ENCODE assay signal across 26 cellular contexts in genomic region chr6:48140221-48140620, GRCh38. TPM values are rescaled to one million over a fixed set of nuclear protein-coding genes. Genes with fewer than 3 reads are reported as not detected.
"Had no signal": no experiment of that assay in that cellular context is flagged by ENCODE, and none has a peak within 500 bp of the region (broad histone marks: within the 10 kb centered on the region; RNA-seq: fewer than 3 reads in every experiment).

No MANE protein-coding gene starts in this region.

- H3K36me3 ChIP-seq: brain microvascular endothelial cell, gastroesophageal sphincter, ovary, right atrium auricular region, suprapubic skin, tibial artery had no signal

- H3K4me1 ChIP-seq: gastroesophageal sphincter, psoas muscle, right atrium auricular region, suprapubic skin, tibial artery had no signal

- H3K9me3 Mint-ChIP-seq: activated naive CD4-positive, alpha-beta T cell treated with anti-CD3 and anti-CD28 coated beads, Interleukin-2, amount 10 ng/mL, durations not matched to agents 7 days and 5 days; activated naive CD8-positive, alpha-beta T cell treated with anti-CD3 and anti-CD28 coated beads, Interleukin-2, amount 10 ng/mL, durations not matched to agents 7 days and 5 days; activated T-helper 1 cell treated with anti-CD3 and anti-CD28 coated beads, Interleukin-12 subunit alpha, Interleukin-12 subunit beta, Interleukin-2, Interleukin-4 antibody, amounts not matched to agents 30 ng/mL and 10 ng/mL and 1 ng/mL, durations not matched to agents 14 hours and 24 hours and 36 hours had no signal

- H3K36me3 Mint-ChIP-seq: activated naive CD4-positive, alpha-beta T cell treated with anti-CD3 and anti-CD28 coated beads, Interleukin-2, amount 10 ng/mL, durations not matched to agents 7 days and 5 days; activated naive CD8-positive, alpha-beta T cell treated with anti-CD3 and anti-CD28 coated beads, Interleukin-2, amount 10 ng/mL, durations not matched to agents 7 days and 5 days; naive thymus-derived CD4-positive, alpha-beta T cell had no signal

- ATAC-seq: gastroesophageal sphincter; left colon; naive thymus-derived CD4-positive, alpha-beta T cell; psoas muscle had no signal

- H3K27ac ChIP-seq: brain microvascular endothelial cell, gastroesophageal sphincter, ovary, psoas muscle, right atrium auricular region, suprapubic skin, tibial artery, VCaP had no signal

- H3K27ac Mint-ChIP-seq: activated naive CD4-positive, alpha-beta T cell treated with anti-CD3 and anti-CD28 coated beads, Interleukin-2, amount 10 ng/mL, durations not matched to agents 7 days and 5 days; activated naive CD8-positive, alpha-beta T cell treated with anti-CD3 and anti-CD28 coated beads, Interleukin-2, amount 10 ng/mL, durations not matched to agents 7 days and 5 days; activated T-helper 1 cell treated with anti-CD3 and anti-CD28 coated beads, Interleukin-12 subunit alpha, Interleukin-12 subunit beta, Interleukin-2, Interleukin-4 antibody, amounts not matched to agents 30 ng/mL and 10 ng/mL and 1 ng/mL, durations not matched to agents 14 hours and 24 hours and 36 hours; naive thymus-derived CD4-positive, alpha-beta T cell had no signal

- H3K27me3 Mint-ChIP-seq: activated naive CD4-positive, alpha-beta T cell treated with anti-CD3 and anti-CD28 coated beads, Interleukin-2, amount 10 ng/mL, durations not matched to agents 7 days and 5 days; activated naive CD8-positive, alpha-beta T cell treated with anti-CD3 and anti-CD28 coated beads, Interleukin-2, amount 10 ng/mL, durations not matched to agents 7 days and 5 days; naive thymus-derived CD4-positive, alpha-beta T cell had no signal

- DNase-seq: activated CD4-positive, alpha-beta T cell treated with anti-CD3 and anti-CD28 coated beads for 4 hours; activated CD4-positive, alpha-beta T cell treated with anti-CD3 and anti-CD28 coated beads, Interleukin-2, amount 50 U/mL, for 4 hours; activated CD8-positive, alpha-beta memory T cell treated with anti-CD3 and anti-CD28 coated beads, Interleukin-2, amount 50 U/mL, for 4 hours; activated effector memory CD4-positive, alpha-beta T cell treated with anti-CD3 and anti-CD28 coated beads, Interleukin-2, amount 50 U/mL, for 16 hours; activated naive CD4-positive, alpha-beta T cell treated with anti-CD3 and anti-CD28 coated beads, Interleukin-2, amount 10 ng/mL, durations not matched to agents 7 days and 5 days; activated naive CD8-positive, alpha-beta T cell treated with anti-CD3 and anti-CD28 coated beads, Interleukin-2, amount 10 ng/mL, durations not matched to agents 7 days and 5 days; activated T-cell treated with anti-CD3 and anti-CD28 coated beads, Interleukin-2, amount 50 U/mL, for 1 hour; amniotic stem cell; brain microvascular endothelial cell; central memory CD4-positive, alpha-beta T cell; hippocampal formation; kidney; left colon; midbrain; naive thymus-derived CD4-positive, alpha-beta T cell; ovary; psoas muscle; stimulated activated naive CD4-positive, alpha-beta T cell; tibial artery had no signal

- H3K4me3 Mint-ChIP-seq: activated naive CD4-positive, alpha-beta T cell treated with anti-CD3 and anti-CD28 coated beads, Interleukin-2, amount 10 ng/mL, durations not matched to agents 7 days and 5 days; activated naive CD8-positive, alpha-beta T cell treated with anti-CD3 and anti-CD28 coated beads, Interleukin-2, amount 10 ng/mL, durations not matched to agents 7 days and 5 days; activated T-helper 1 cell treated with anti-CD3 and anti-CD28 coated beads, Interleukin-12 subunit alpha, Interleukin-12 subunit beta, Interleukin-2, Interleukin-4 antibody, amounts not matched to agents 30 ng/mL and 10 ng/mL and 1 ng/mL, durations not matched to agents 14 hours and 24 hours and 36 hours; naive thymus-derived CD4-positive, alpha-beta T cell had no signal

- H3K9me3 ChIP-seq: gastroesophageal sphincter, ovary, psoas muscle, right atrium auricular region, suprapubic skin, tibial artery had no signal

- H3K27me3 ChIP-seq: brain microvascular endothelial cell, gastroesophageal sphincter, ovary, right atrium auricular region, suprapubic skin, tibial artery had no signal

- H3K4me3 ChIP-seq: gastroesophageal sphincter, ovary, psoas muscle, right atrium auricular region, suprapubic skin, tibial artery had no signal

- H3K4me1 Mint-ChIP-seq: activated naive CD4-positive, alpha-beta T cell treated with anti-CD3 and anti-CD28 coated beads, Interleukin-2, amount 10 ng/mL, durations not matched to agents 7 days and 5 days; activated naive CD8-positive, alpha-beta T cell treated with anti-CD3 and anti-CD28 coated beads, Interleukin-2, amount 10 ng/mL, durations not matched to agents 7 days and 5 days; naive thymus-derived CD4-positive, alpha-beta T cell had no signal

RNA-seq across cellular contexts. Expression of gene PTCHD4, which starts 29.2 kb away (rescaled TPM):
- total RNA-seq: activated CD8-positive, alpha-beta memory T cell treated with anti-CD3 and anti-CD28 coated beads for 36 hours; activated naive CD8-positive, alpha-beta T cell treated with anti-CD3 and anti-CD28 coated beads, Interleukin-2, amount 10 ng/mL, durations not matched to agents 7 days and 5 days; activated T-helper 1 cell treated with anti-CD3 and anti-CD28 coated beads, Interleukin-12 subunit alpha, Interleukin-12 subunit beta, Interleukin-2, Interleukin-4 antibody, amounts not matched to agents 30 ng/mL and 10 ng/mL and 1 ng/mL, durations not matched to agents 14 hours and 24 hours and 36 hours; naive thymus-derived CD4-positive, alpha-beta T cell; T-helper 1 cell treated with Interleukin-12 subunit alpha and Interleukin-12 subunit beta and Interleukin-4 antibody, amounts not matched to agents 30 ng/mL and 1 ng/mL, for 36 hours had no signal
- polyA plus RNA-seq: naive thymus-derived CD4-positive, alpha-beta T cell; psoas muscle had no signal
